13 cellular contexts compared by ENCODE assay signal in the genomic region with DNA sequence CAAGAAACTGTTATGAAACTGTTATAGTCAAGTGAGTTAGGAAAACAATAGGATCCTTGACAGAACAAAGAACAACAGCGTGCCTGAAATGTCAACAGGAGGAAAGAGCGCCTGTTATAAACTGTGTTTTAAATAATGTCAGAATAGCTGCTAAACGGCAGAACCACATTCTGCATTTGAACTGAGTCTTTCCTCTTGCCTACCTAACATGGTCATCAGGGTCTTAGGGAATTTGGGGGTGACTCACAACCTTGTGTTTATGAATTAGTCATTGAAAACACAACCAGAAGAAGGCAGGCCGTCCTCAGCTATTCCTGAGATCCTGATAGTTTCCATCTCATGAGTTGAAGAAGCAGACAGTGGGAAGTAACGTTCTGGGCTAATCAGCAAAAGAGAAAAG.
A peak's percentile ranks its signal among the peaks of the same experiment; 100 is the strongest.
DNase-seq lines count a peak whose midpoint lies in the region; ATAC-seq and TF ChIP-seq lines count a peak whose summit lies in the region.
"Had no signal": no experiment of that assay in that cellular context is flagged by ENCODE, and none has a peak within 500 bp of the region (broad histone marks: within the 10 kb centered on the region; RNA-seq: fewer than 3 reads in every experiment).

No MANE protein-coding gene starts in this region.

- TF ChIP-seq CTCF in AG04449 (IDR thresholded peaks at IDR 0.05; ENCODE audit: insufficient read depth, low read length, missing control alignments) (no peak), epithelial cell of esophagus (IDR thresholded peaks at IDR 0.05; ENCODE audit: insufficient read depth, low read depth, low read length, missing control alignments) (no peak), GM20000 (IDR thresholded peaks at IDR 0.05; ENCODE audit: extremely low read depth, missing control alignments) (no peak), glutamatergic neuron (IDR thresholded peaks at IDR 0.05; ENCODE audit: partially characterized antibody, unreplicated experiment) (no peak)

- H3K9me3 ChIP-seq in MG63: no peaks in the 10 kb centered on the region
- H3K9me3 ChIP-seq: psoas muscle had no signal

- POLR2A ChIA-PET in AG04449 (lab: Yijun Ruan, JAX): interaction anchor here (0.5 to 1.6 kb wide), 11 partner anchors 27 to 228 kb away, joined by 3 to 5 read pairs (median 4); no protein-coding TSS in a partner anchor

- H3K27me3 ChIP-seq in MG63: no peaks in the 10 kb centered on the region
- H3K27me3 ChIP-seq: cardiac muscle cell had no signal

- no peaks in the 10 kb centered on the region for H3K36me3 Mint-ChIP-seq in glutamatergic neuron (ENCODE audit: unreplicated experiment)
- H3K36me3 Mint-ChIP-seq: CD4-positive, CD25-positive, alpha-beta regulatory T cell; immature natural killer cell had no signal

- CTCF ChIA-PET in AG04449 (lab: Yijun Ruan, JAX): no interaction called here

- DNase-seq in AG04449 (ENCODE audit: low read depth, low spot score) (peak; percentile 92), MG63 (peak; percentile 50), epithelial cell of esophagus (ENCODE audit: low read depth) (peak; percentile 85), myocyte (ENCODE audit: low read depth) (peak; percentile 85), GM20000 (ENCODE audit: low spot score) (no peak), cerebellar cortex (ENCODE audit: low spot score) (no peak), glutamatergic neuron (no peak)
- DNase-seq: activated CD8-positive, alpha-beta T cell treated with anti-CD3 and anti-CD28 coated beads, Interleukin-2, amount 10 ng/mL, durations not matched to agents 7 days and 5 days; CD4-positive, CD25-positive, alpha-beta regulatory T cell; immature natural killer cell; psoas muscle had no signal

- ATAC-seq in HG02642 (IDR thresholded peaks at IDR 0.05; ENCODE audit: poor library complexity, unreplicated experiment): no peak
- ATAC-seq: activated CD8-positive, alpha-beta T cell treated with anti-CD3 and anti-CD28 coated beads, Interleukin-2, amount 10 ng/mL, durations not matched to agents 7 days and 5 days; psoas muscle had no signal

- no peaks in the 10 kb centered on the region for H3K27me3 Mint-ChIP-seq in glutamatergic neuron (ENCODE audit: unreplicated experiment)
- H3K27me3 Mint-ChIP-seq: CD4-positive, CD25-positive, alpha-beta regulatory T cell had no signal

- H3K4me1 Mint-ChIP-seq in glutamatergic neuron (ENCODE audit: low read depth, unreplicated experiment): no peaks in the 10 kb centered on the region
- H3K4me1 Mint-ChIP-seq: CD4-positive, CD25-positive, alpha-beta regulatory T cell; immature natural killer cell had no signal

- H3K27ac Mint-ChIP-seq in glutamatergic neuron (ENCODE audit: unreplicated experiment): no peak overlapping the region
- H3K27ac Mint-ChIP-seq: activated CD8-positive, alpha-beta T cell treated with anti-CD3 and anti-CD28 coated beads, Interleukin-2, amount 10 ng/mL, durations not matched to agents 7 days and 5 days; CD4-positive, CD25-positive, alpha-beta regulatory T cell; immature natural killer cell had no signal

- H3K4me3 ChIP-seq in AG04449 (ENCODE audit: low read depth, low read length) (no peak overlapping the region), MG63 (no peak overlapping the region), epithelial cell of esophagus (ENCODE audit: low read length) (no peak overlapping the region)
- H3K4me3 ChIP-seq: cardiac muscle cell, psoas muscle had no signal

- no peak overlapping the region for H3K4me3 Mint-ChIP-seq in glutamatergic neuron (ENCODE audit: unreplicated experiment)
- H3K4me3 Mint-ChIP-seq: activated CD8-positive, alpha-beta T cell treated with anti-CD3 and anti-CD28 coated beads, Interleukin-2, amount 10 ng/mL, durations not matched to agents 7 days and 5 days; CD4-positive, CD25-positive, alpha-beta regulatory T cell; immature natural killer cell had no signal

- no peaks in the 10 kb centered on the region for H3K36me3 ChIP-seq in MG63
- H3K36me3 ChIP-seq: cardiac muscle cell had no signal

- H3K9me3 Mint-ChIP-seq in glutamatergic neuron (ENCODE audit: unreplicated experiment): no peaks in the 10 kb centered on the region
- H3K9me3 Mint-ChIP-seq: CD4-positive, CD25-positive, alpha-beta regulatory T cell; immature natural killer cell had no signal

Comparison
In these comparisons a context has a peak if more than half of its experiments do, and no peak if none do; other contexts are left out.
1. DNase-seq: peak in AG04449 (single experiment), MG63 (single experiment), epithelial cell of esophagus (single experiment) and myocyte (single experiment); none in GM20000 (single experiment), cerebellar cortex (single experiment) and glutamatergic neuron (single experiment).